ENCODE assay signal across 19 cellular contexts in the genomic region with DNA sequence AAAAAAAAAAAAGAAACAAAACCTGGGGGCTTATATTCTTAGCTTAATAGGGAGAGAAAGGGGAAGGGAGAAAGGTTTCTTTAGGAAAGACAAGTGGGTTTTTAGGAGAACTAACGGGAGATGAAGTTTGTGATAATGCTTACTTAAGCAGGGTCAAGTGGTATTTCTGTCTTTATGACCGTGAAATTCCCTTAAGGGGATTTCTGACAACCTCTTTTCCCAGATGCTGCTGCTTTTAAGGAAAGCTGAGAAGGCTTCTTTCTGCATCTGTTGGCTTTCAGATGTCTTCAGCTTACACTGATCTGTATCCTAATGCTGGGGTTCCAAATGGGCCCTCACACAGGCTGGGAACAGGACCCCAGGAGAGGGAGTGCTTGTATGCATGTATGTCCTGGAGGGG. TPM values are rescaled to one million over a fixed set of nuclear protein-coding genes. Genes with fewer than 3 reads are reported as not detected.
"Had no signal": no experiment of that assay in that cellular context is flagged by ENCODE, and none has a peak within 500 bp of the region (broad histone marks: within the 10 kb centered on the region; RNA-seq: fewer than 3 reads in every experiment).

No MANE protein-coding gene starts in this region.

- H3K9me3 ChIP-seq: ascending aorta, left lung, mucosa of descending colon, tibial nerve, vagina had no signal

- H3K4me3 Mint-ChIP-seq: activated CD8-positive, alpha-beta memory T cell treated with anti-CD3 and anti-CD28 coated beads, Interleukin-2, amount 10 ng/mL, durations not matched to agents 7 days and 5 days; activated naive CD4-positive, alpha-beta T cell treated with anti-CD3 and anti-CD28 coated beads, Interleukin-2, amount 10 ng/mL, durations not matched to agents 7 days and 5 days; naive thymus-derived CD4-positive, alpha-beta T cell had no signal

- H3K4me1 Mint-ChIP-seq: activated naive CD4-positive, alpha-beta T cell treated with anti-CD3 and anti-CD28 coated beads, Interleukin-2, amount 10 ng/mL, durations not matched to agents 7 days and 5 days had no signal

- DNase-seq: activated CD4-positive, alpha-beta T cell treated with anti-CD3 and anti-CD28 coated beads for 1 hour; activated CD4-positive, alpha-beta T cell treated with anti-CD3 and anti-CD28 coated beads, Interleukin-2, amount 50 U/mL, for 48 hours; activated CD8-positive, alpha-beta memory T cell treated with anti-CD3 and anti-CD28 coated beads, Interleukin-2, amount 10 ng/mL, durations not matched to agents 7 days and 5 days; activated naive CD4-positive, alpha-beta T cell treated with anti-CD3 and anti-CD28 coated beads, Interleukin-2, amount 10 ng/mL, durations not matched to agents 7 days and 5 days; activated T-cell treated with anti-CD3 and anti-CD28 coated beads, Interleukin-2, amount 50 U/mL, for 1 hour; kidney; left lung; mammary epithelial cell; mucosa of descending colon; naive thymus-derived CD4-positive, alpha-beta T cell; retina; stimulated activated CD4-positive, alpha-beta T cell treated with anti-CD3 and anti-CD28 coated beads, Interleukin-12 subunit alpha, Interleukin-12 subunit beta, amount 100 ng/mL, for 4 hours; stimulated activated naive CD4-positive, alpha-beta T cell; T-helper 9 cell had no signal

- H3K9me3 Mint-ChIP-seq: activated naive CD4-positive, alpha-beta T cell treated with anti-CD3 and anti-CD28 coated beads, Interleukin-2, amount 10 ng/mL, durations not matched to agents 7 days and 5 days; naive thymus-derived CD4-positive, alpha-beta T cell had no signal

- ATAC-seq: activated CD8-positive, alpha-beta memory T cell treated with anti-CD3 and anti-CD28 coated beads, Interleukin-2, amount 10 ng/mL, durations not matched to agents 7 days and 5 days; naive thymus-derived CD4-positive, alpha-beta T cell had no signal

- H3K27me3 ChIP-seq: ascending aorta, left lung, tibial nerve, vagina had no signal

- H3K4me3 ChIP-seq: ascending aorta, left lung, mucosa of descending colon, tibial nerve, vagina had no signal

- H3K27ac Mint-ChIP-seq: activated CD8-positive, alpha-beta memory T cell treated with anti-CD3 and anti-CD28 coated beads, Interleukin-2, amount 10 ng/mL, durations not matched to agents 7 days and 5 days; activated naive CD4-positive, alpha-beta T cell treated with anti-CD3 and anti-CD28 coated beads, Interleukin-2, amount 10 ng/mL, durations not matched to agents 7 days and 5 days; naive thymus-derived CD4-positive, alpha-beta T cell had no signal

- H3K4me1 ChIP-seq: ascending aorta, vagina had no signal

- H3K36me3 ChIP-seq: ascending aorta, left lung, tibial nerve, vagina had no signal

- H3K27me3 Mint-ChIP-seq: activated CD8-positive, alpha-beta memory T cell treated with anti-CD3 and anti-CD28 coated beads, Interleukin-2, amount 10 ng/mL, durations not matched to agents 7 days and 5 days; naive thymus-derived CD4-positive, alpha-beta T cell had no signal

- H3K27ac ChIP-seq: ascending aorta, left lung, tibial nerve, vagina had no signal

- FAIRE-seq: endometrium, kidney had no signal

- H3K36me3 Mint-ChIP-seq: activated CD8-positive, alpha-beta memory T cell treated with anti-CD3 and anti-CD28 coated beads, Interleukin-2, amount 10 ng/mL, durations not matched to agents 7 days and 5 days; activated naive CD4-positive, alpha-beta T cell treated with anti-CD3 and anti-CD28 coated beads, Interleukin-2, amount 10 ng/mL, durations not matched to agents 7 days and 5 days; naive thymus-derived CD4-positive, alpha-beta T cell had no signal

RNA-seq across cellular contexts. Expression of a gene that starts 42.7 kb away (rescaled TPM):
- total RNA-seq: subcutaneous adipose tissue, vagina had no signal
- polyA plus RNA-seq: naive thymus-derived CD4-positive, alpha-beta T cell had no signal
